In genomic region chr15:62719316-62719715, GRCh38 we compare ENCODE assay signal across 34 cellular contexts.
DNase-seq lines count a peak whose midpoint lies in the region; ATAC-seq and TF ChIP-seq lines count a peak whose summit lies in the region.
"Had no signal": no experiment of that assay in that cellular context is flagged by ENCODE, and none has a peak within 500 bp of the region (broad histone marks: within the 10 kb centered on the region; RNA-seq: fewer than 3 reads in every experiment).

No MANE protein-coding gene starts in this region.

- no peaks in the 10 kb centered on the region for H3K9me3 Mint-ChIP-seq in activated T-helper 2 cell treated with anti-CD3 and anti-CD28 coated beads, Interferon-gamma antibody, Interleukin-2, Interleukin-4, amounts not matched to agents 10 μg/mL and 5 μg/mL and 100 μg/mL, durations not matched to agents 14 hours and 24 hours and 36 hours
- H3K9me3 Mint-ChIP-seq: activated CD4-positive, alpha-beta memory T cell treated with anti-CD3 and anti-CD28 coated beads for 36 hours; brain; GM23338; IgD-negative memory B cell; nephron had no signal

- no peak overlapping the region for H3K9ac ChIP-seq in adipocyte (ENCODE audit: low read length)
- H3K9ac ChIP-seq: BLaER1 treated with 17β-estradiol and CSF1 and Interleukin-3, amounts not matched to agents 10 nM and 100 nM; parathyroid adenoma had no signal

- DNase-seq in AG10803 (ENCODE audit: low read depth) = peak; percentile 77
- peak; percentile 64 for DNase-seq in HS-27A (ENCODE audit: low read depth)
- DNase-seq in adipocyte (ENCODE audit: low read depth) = peak; percentile 21
- DNase-seq in iris pigment epithelial cell (ENCODE audit: low read depth) = peak; percentile 35
- DNase-seq in activated T-helper 2 cell treated with anti-CD3 and anti-CD28 coated beads, Interferon-gamma antibody, Interleukin-2, Interleukin-4, amounts not matched to agents 10 μg/mL and 5 μg/mL and 100 μg/mL, durations not matched to agents 14 hours and 24 hours and 36 hours (ENCODE audit: low spot score) = no peak
- no peak for DNase-seq in DMS114 treated with DMSO at 0.1 percent for 48 hours (lab: John Stamatoyannopoulos, UW; ENCODE audit: unreplicated experiment)
- DNase-seq: activated CD4-positive, alpha-beta memory T cell treated with anti-CD3 and anti-CD28 coated beads for 36 hours; activated CD8-positive, alpha-beta memory T cell treated with anti-CD3 and anti-CD28 coated beads, Interleukin-2, amount 50 U/mL, for 48 hours; activated gamma-delta T cell; COR-L47; DMS79; head of caudate nucleus; kidney glomerular epithelial cell; lower lobe of right lung; NCI-H1092 treated with DMSO at 0.1 percent for 48 hours; NCI-H187 treated with DMSO at 0.1 percent for 48 hours; NCI-H226; NCI-H748 treated with DMSO at 0.1 percent for 48 hours; right cardiac atrium; spleen; T-helper 1 cell; transverse colon had no signal

- H3K27ac Mint-ChIP-seq in activated T-helper 2 cell treated with anti-CD3 and anti-CD28 coated beads, Interferon-gamma antibody, Interleukin-2, Interleukin-4, amounts not matched to agents 10 μg/mL and 5 μg/mL and 100 μg/mL, durations not matched to agents 14 hours and 24 hours and 36 hours = no peak overlapping the region
- H3K27ac Mint-ChIP-seq: activated CD4-positive, alpha-beta memory T cell treated with anti-CD3 and anti-CD28 coated beads for 36 hours; brain; IgD-negative memory B cell; nephron had no signal

- ATAC-seq in GM21423 (IDR thresholded peaks at IDR 0.05; ENCODE audit: unreplicated experiment) (no peak), GM18505 (IDR thresholded peaks at IDR 0.05; ENCODE audit: unreplicated experiment) (no peak)
- ATAC-seq: A549; activated CD4-positive, CD25-positive, alpha-beta regulatory T cell treated with anti-CD3 and anti-CD28 coated beads, Interleukin-2, amount 50 U/mL, for 24 hours; GM12878; GM23338; lower lobe of right lung; right cardiac atrium had no signal

- H3K4me1 Mint-ChIP-seq in activated T-helper 2 cell treated with anti-CD3 and anti-CD28 coated beads, Interferon-gamma antibody, Interleukin-2, Interleukin-4, amounts not matched to agents 10 μg/mL and 5 μg/mL and 100 μg/mL, durations not matched to agents 14 hours and 24 hours and 36 hours (ENCODE audit: low read depth) = no peaks in the 10 kb centered on the region
- H3K4me1 Mint-ChIP-seq: brain, GM23338, IgD-negative memory B cell, nephron had no signal

- intact Hi-C loops in activated T-helper 2 cell treated with anti-CD3 and anti-CD28 coated beads, Interferon-gamma antibody, Interleukin-2, Interleukin-4, amounts not matched to agents 10 μg/mL and 5 μg/mL and 100 μg/mL, durations not matched to agents 14 hours and 24 hours and 36 hours (cut with micrococcal nuclease) = loop anchor here (10.0 kb wide), 1 partner anchor 65 kb away; no protein-coding TSS in a partner anchor

- H3K36me3 Mint-ChIP-seq in activated T-helper 2 cell treated with anti-CD3 and anti-CD28 coated beads, Interferon-gamma antibody, Interleukin-2, Interleukin-4, amounts not matched to agents 10 μg/mL and 5 μg/mL and 100 μg/mL, durations not matched to agents 14 hours and 24 hours and 36 hours (ENCODE audit: low read depth) = no peaks in the 10 kb centered on the region
- H3K36me3 Mint-ChIP-seq: activated CD4-positive, alpha-beta memory T cell treated with anti-CD3 and anti-CD28 coated beads for 36 hours; IgD-negative memory B cell had no signal

- TF ChIP-seq CTCF in AG10803 (conservative IDR thresholded peaks at IDR 0.05; ENCODE audit: low read length) = no peak

- H3K27me3 ChIP-seq in adipocyte (replicated peaks; ENCODE audit: control insufficient read depth, insufficient read depth, low read length) = no peaks in the 10 kb centered on the region
- H3K27me3 ChIP-seq: BLaER1 treated with 17β-estradiol and CSF1 and Interleukin-3, amounts not matched to agents 10 nM and 100 nM; SJSA1; spleen; transverse colon had no signal

- no peak for TF ChIP-seq POLR2A in GM18505 (IDR thresholded peaks at IDR 0.05; ENCODE audit: borderline replicate concordance, extremely low read depth, insufficient read depth, insufficient read length)

- no peak overlapping the region for H3K4me3 Mint-ChIP-seq in activated T-helper 2 cell treated with anti-CD3 and anti-CD28 coated beads, Interferon-gamma antibody, Interleukin-2, Interleukin-4, amounts not matched to agents 10 μg/mL and 5 μg/mL and 100 μg/mL, durations not matched to agents 14 hours and 24 hours and 36 hours (ENCODE audit: low read depth)
- H3K4me3 Mint-ChIP-seq: activated CD4-positive, alpha-beta memory T cell treated with anti-CD3 and anti-CD28 coated beads for 36 hours; brain; GM23338; IgD-negative memory B cell; nephron had no signal

- no peaks in the 10 kb centered on the region for H3K4me1 ChIP-seq in adipocyte (ENCODE audit: control insufficient read depth, insufficient read depth, low read length)
- H3K4me1 ChIP-seq: A549; BLaER1 treated with 17β-estradiol and CSF1 and Interleukin-3, amounts not matched to agents 10 nM and 100 nM; lower lobe of right lung; parathyroid adenoma; spleen; transverse colon had no signal

- no peak overlapping the region for H3K4me3 ChIP-seq in AG10803 (ENCODE audit: low read length)
- H3K4me3 ChIP-seq in adipocyte (ENCODE audit: low read length) = no peak overlapping the region
- H3K4me3 ChIP-seq: A549; BLaER1 treated with 17β-estradiol and CSF1 and Interleukin-3, amounts not matched to agents 10 nM and 100 nM; GM12878; GM23338; lower lobe of right lung; SJSA1; spleen; transverse colon had no signal

- H3K36me3 ChIP-seq in adipocyte (ENCODE audit: control insufficient read depth, insufficient read depth, low read length, severe bottlenecking) = peaks cover 92% of the 10 kb centered on the region

- H3K9me3 ChIP-seq in adipocyte (ENCODE audit: control insufficient read depth, low read length) = no peaks in the 10 kb centered on the region
- H3K9me3 ChIP-seq: A549; BLaER1 treated with 17β-estradiol and CSF1 and Interleukin-3, amounts not matched to agents 10 nM and 100 nM; lower lobe of right lung; SJSA1; spleen; transverse colon had no signal

- H3K27me3 Mint-ChIP-seq in activated T-helper 2 cell treated with anti-CD3 and anti-CD28 coated beads, Interferon-gamma antibody, Interleukin-2, Interleukin-4, amounts not matched to agents 10 μg/mL and 5 μg/mL and 100 μg/mL, durations not matched to agents 14 hours and 24 hours and 36 hours (ENCODE audit: low read depth) = no peaks in the 10 kb centered on the region
- H3K27me3 Mint-ChIP-seq: activated CD4-positive, alpha-beta memory T cell treated with anti-CD3 and anti-CD28 coated beads for 36 hours; IgD-negative memory B cell had no signal

Comparison
In these comparisons a context has a peak if more than half of its experiments do, and no peak if none do; other contexts are left out.
1. DNase-seq: peak in AG10803 (single experiment), HS-27A (single experiment), adipocyte (single experiment) and iris pigment epithelial cell (single experiment); none in activated T-helper 2 cell treated with anti-CD3 and anti-CD28 coated beads, Interferon-gamma antibody, Interleukin-2, Interleukin-4, amounts not matched to agents 10 μg/mL and 5 μg/mL and 100 μg/mL, durations not matched to agents 14 hours and 24 hours and 36 hours (single experiment) and DMS114 treated with DMSO at 0.1 percent for 48 hours (single experiment).